ENCODE assay signal across 17 cellular contexts in genomic region chr5:119405444-119405843, GRCh38. TPM values are rescaled to one million over a fixed set of nuclear protein-coding genes. Genes with fewer than 3 reads are reported as not detected.
DNase-seq lines count a peak whose midpoint lies in the region; ATAC-seq and TF ChIP-seq lines count a peak whose summit lies in the region.
"Had no signal": no experiment of that assay in that cellular context is flagged by ENCODE, and none has a peak within 500 bp of the region (broad histone marks: within the 10 kb centered on the region; RNA-seq: fewer than 3 reads in every experiment).

No MANE protein-coding gene starts in this region.

- H3K27ac Mint-ChIP-seq in naive B cell = peak overlapping the region; percentile 45 to 95 (median 80)
- H3K27ac Mint-ChIP-seq in CD8-positive, alpha-beta memory T cell = no peak overlapping the region
- no peak overlapping the region for H3K27ac Mint-ChIP-seq in Caco-2 (ENCODE audit: unreplicated experiment)
- no peak overlapping the region for H3K27ac Mint-ChIP-seq in HFFc6
- H3K27ac Mint-ChIP-seq: activated CD8-positive, alpha-beta T cell treated with anti-CD3 and anti-CD28 coated beads, Interleukin-2, amount 10 ng/mL, durations not matched to agents 7 days and 5 days had no signal

- TF ChIP-seq CTCF in Caco-2 (IDR thresholded peaks at IDR 0.05; ENCODE audit: insufficient read depth in 1 of 2, low read depth in 1 of 2, low read length in 1 of 2, severe bottlenecking in 1 of 2, unreplicated experiment in 1 of 2) (no peak), HFFc6 (IDR thresholded peaks at IDR 0.05) (no peak)

- H3K4me3 Mint-ChIP-seq in naive B cell (peak overlapping the region in 7 of 8 donors; percentile 8 to 74 (median 30)), Caco-2 (ENCODE audit: unreplicated experiment) (no peak overlapping the region), HFFc6 (no peak overlapping the region)
- H3K4me3 Mint-ChIP-seq in CD8-positive, alpha-beta memory T cell = no peak overlapping the region
- H3K4me3 Mint-ChIP-seq: activated CD8-positive, alpha-beta T cell treated with anti-CD3 and anti-CD28 coated beads, Interleukin-2, amount 10 ng/mL, durations not matched to agents 7 days and 5 days had no signal

- CTCF ChIA-PET in CD8-positive, alpha-beta memory T cell (lab: Charles Lee) = interaction anchor here (0.7 to 1.3 kb wide), 4 partner anchors 83 to 417 kb away, joined by 3 to 7 read pairs (median 3); partner anchors contain the start of gene DTWD2
- CTCF ChIA-PET in Caco-2 (lab: Charles Lee) = no interaction called here

- H3K27me3 ChIP-seq in CD8-positive, alpha-beta memory T cell (ENCODE audit: insufficient read depth, low read length, poor library complexity, severe bottlenecking) = no peaks in the 10 kb centered on the region
- no peaks in the 10 kb centered on the region for H3K27me3 ChIP-seq in Caco-2 (replicated peaks; ENCODE audit: control insufficient read depth, insufficient read depth, low read length)
- H3K27me3 ChIP-seq: hepatocyte had no signal

- POLR2A ChIA-PET in CD8-positive, alpha-beta memory T cell (lab: Charles Lee) = no interaction called here
- POLR2A ChIA-PET in Caco-2 (lab: Charles Lee) = no interaction called here

- H3K9me3 ChIP-seq in CD8-positive, alpha-beta memory T cell (ENCODE audit: low read length) = no peaks in the 10 kb centered on the region
- no peaks in the 10 kb centered on the region for H3K9me3 ChIP-seq in Caco-2
- H3K9me3 ChIP-seq: HAP-1, thoracic aorta had no signal

- no peak overlapping the region for H3K4me3 ChIP-seq in CD8-positive, alpha-beta memory T cell (ENCODE audit: low read length)
- no peak overlapping the region for H3K4me3 ChIP-seq in Caco-2 (ENCODE audit: low read depth, low read length)
- H3K4me3 ChIP-seq: HAP-1, hepatocyte, thoracic aorta had no signal

- DNase-seq in naive B cell (no peak), medulla oblongata (ENCODE audit: extremely low spot score) (no peak), Caco-2 (no peak), HFFc6 (no peak)
- no peak for DNase-seq in CD8-positive, alpha-beta memory T cell
- DNase-seq: activated CD8-positive, alpha-beta T cell treated with anti-CD3 and anti-CD28 coated beads, Interleukin-2, amount 10 ng/mL, durations not matched to agents 7 days and 5 days; NCI-H1105; NCI-H2171; NCI-H82; stimulated activated CD4-positive, alpha-beta T cell treated with anti-CD3 and anti-CD28 coated beads, Interleukin-2, amount 100 ng/mL, for 48 hours; WERI-Rb-1 had no signal

- H3K27ac ChIP-seq in CD8-positive, alpha-beta memory T cell (ENCODE audit: low read depth, low read length) = no peak overlapping the region
- H3K27ac ChIP-seq: hepatocyte, thoracic aorta, WERI-Rb-1 had no signal

- H3K27me3 Mint-ChIP-seq in naive B cell (no peaks in the 10 kb centered on the region), Caco-2 (ENCODE audit: insufficient read depth, unreplicated experiment) (no peaks in the 10 kb centered on the region), HFFc6 (ENCODE audit: insufficient read depth) (peaks cover 6% of the 10 kb centered on the region)
- H3K27me3 Mint-ChIP-seq in CD8-positive, alpha-beta memory T cell = peaks cover 0 to 1% of the 10 kb centered on the region in 2 donors

- ATAC-seq in GM18519 (IDR thresholded peaks at IDR 0.05; ENCODE audit: low FRiP score, unreplicated experiment) (peak; percentile 31), GM21390 (IDR thresholded peaks at IDR 0.05; ENCODE audit: unreplicated experiment) (peak; percentile 39), HG03175 (IDR thresholded peaks at IDR 0.05; ENCODE audit: unreplicated experiment) (peak; percentile 41), naive B cell (ENCODE audit: low read depth in 2 of 2) (peak; percentile 34 to 43)
- ATAC-seq: activated CD8-positive, alpha-beta T cell treated with anti-CD3 and anti-CD28 coated beads, Interleukin-2, amount 10 ng/mL, durations not matched to agents 7 days and 5 days had no signal

- H3K36me3 ChIP-seq in CD8-positive, alpha-beta memory T cell (ENCODE audit: insufficient read depth, low read length) = no peaks in the 10 kb centered on the region
- no peaks in the 10 kb centered on the region; the same call in 1 of the 2 replicates for H3K36me3 ChIP-seq in Caco-2 (ENCODE audit: control insufficient read depth, insufficient read depth, low read length)
- H3K36me3 ChIP-seq: HAP-1, thoracic aorta, WERI-Rb-1 had no signal

- intact Hi-C loops in Caco-2 (cut with micrococcal nuclease; ENCODE audit: unreplicated experiment) = no loop called here

- no TSS peak for BruUV-seq in Caco-2 (replicated peaks; lab: Mats Ljungman, UMichigan)

- H3K36me3 Mint-ChIP-seq in naive B cell = no peaks in the 10 kb centered on the region
- no peaks in the 10 kb centered on the region for H3K36me3 Mint-ChIP-seq in CD8-positive, alpha-beta memory T cell
- H3K36me3 Mint-ChIP-seq in Caco-2 (ENCODE audit: insufficient read depth, unreplicated experiment) = no peaks in the 10 kb centered on the region
- no peaks in the 10 kb centered on the region for H3K36me3 Mint-ChIP-seq in HFFc6 (ENCODE audit: low read depth)

- H3K9me3 Mint-ChIP-seq in naive B cell = peaks cover 0 to 2% (median 0%) of the 10 kb centered on the region in 7 donors
- no peaks in the 10 kb centered on the region for H3K9me3 Mint-ChIP-seq in CD8-positive, alpha-beta memory T cell
- H3K9me3 Mint-ChIP-seq in Caco-2 (ENCODE audit: unreplicated experiment) = no peaks in the 10 kb centered on the region
- H3K9me3 Mint-ChIP-seq in HFFc6 = no peaks in the 10 kb centered on the region

- H3K4me1 ChIP-seq in CD8-positive, alpha-beta memory T cell (ENCODE audit: insufficient read depth, low read length) = no peaks in the 10 kb centered on the region
- peaks cover 2% of the 10 kb centered on the region; the same call in 1 of the 2 replicates for H3K4me1 ChIP-seq in Caco-2
- H3K4me1 ChIP-seq: HAP-1 had no signal

- peaks cover 47 to 81% (median 65%) of the 10 kb centered on the region in 3 donors for H3K4me1 Mint-ChIP-seq in naive B cell
- peaks cover under 1 to 11% (median 3%) of the 10 kb centered on the region in 3 donors for H3K4me1 Mint-ChIP-seq in CD8-positive, alpha-beta memory T cell
- H3K4me1 Mint-ChIP-seq in Caco-2 (ENCODE audit: low read depth, unreplicated experiment) = no peaks in the 10 kb centered on the region
- H3K4me1 Mint-ChIP-seq in HFFc6 (ENCODE audit: low read depth) = peaks cover 4% of the 10 kb centered on the region

RNA-seq across cellular contexts. Expression of gene HSD17B4, which starts 46.9 kb away (rescaled TPM):
- 100 to 1,000 TPM; 118 to 195 (median 128) TPM for polyA plus RNA-seq in naive B cell (ENCODE audit: low read depth in 6 of 6)
- total RNA-seq in CD8-positive, alpha-beta memory T cell = 10 to 100 TPM; 59.1 to 84.6 TPM
- 51.7 TPM for polyA plus RNA-seq in CD8-positive, alpha-beta memory T cell
- total RNA-seq in Caco-2 (2022) = 172 and 175 TPM in 2 replicates
- 100 to 1,000 TPM in 4 of 6 experiments, 10 to 100 TPM in 2; 93.7 to 139 (median 107) TPM for total RNA-seq in HFFc6 (2021; fragmentation: NEBNext Ultra II Directional; extraction: Animal tissue kit (Norgen Biotek cat#: 25700))

RNA-seq across cellular contexts. Expression of gene TNFAIP8, which starts 49.6 kb away (rescaled TPM):
- polyA plus RNA-seq in naive B cell (ENCODE audit: low read depth in 6 of 6) = 100 to 1,000 TPM; 224 to 432 (median 315) TPM
- 100 to 1,000 TPM; 295 to 311 TPM for total RNA-seq in CD8-positive, alpha-beta memory T cell
- 207 TPM for polyA plus RNA-seq in CD8-positive, alpha-beta memory T cell
- total RNA-seq in Caco-2 (2022) = 7.4 and 8.8 TPM in 2 replicates
- total RNA-seq in HFFc6 (2021; fragmentation: NEBNext Ultra II Directional; extraction: Animal tissue kit (Norgen Biotek cat#: 25700)) = 10 to 100 TPM in 4 of 6 experiments, 1 to 10 TPM in 2; 8.0 to 13.9 (median 10.5) TPM

Comparison
In these comparisons a context has a peak if more than half of its experiments do, and no peak if none do; other contexts are left out.
1. H3K27ac Mint-ChIP-seq: peak in naive B cell (6 of 6); none in CD8-positive, alpha-beta memory T cell (0 of 8), Caco-2 (single experiment) and HFFc6 (single experiment).
2. H3K4me3 Mint-ChIP-seq: peak in naive B cell (7 of 8); none in CD8-positive, alpha-beta memory T cell (0 of 7), Caco-2 (single experiment) and HFFc6 (single experiment).
3. RNA of gene TNFAIP8, which starts 49.6 kb away (total RNA-seq): 295 to 311 TPM in CD8-positive, alpha-beta memory T cell; 8.0 to 13.9 TPM in HFFc6 and 7.4 to 8.8 TPM in Caco-2; every median in the first group is over 10 times any median in the second.
4. Peak in every context shown above with its lines, with median percentiles within 50 percentile points of each other: ATAC-seq.